Comparison of ENCODE assay signal across 14 cellular contexts in genomic region chr3:18062289-18063025, GRCh38.
A peak's percentile ranks its signal among the peaks of the same experiment; 100 is the strongest.
DNase-seq lines count a peak whose midpoint lies in the region; TF ChIP-seq lines count a peak whose summit lies in the region.
"Had no signal": no experiment of that assay in that cellular context is flagged by ENCODE, and none has a peak within 500 bp of the region (broad histone marks: within the 10 kb centered on the region; RNA-seq: fewer than 3 reads in every experiment).

No MANE protein-coding gene starts in this region.

- intact Hi-C loops in mammary epithelial cell (cut with micrococcal nuclease), result no loop called here

- BruUV-seq in mammary epithelial cell (replicated peaks; lab: Mats Ljungman, UMichigan), result no TSS peak

- CTCF ChIA-PET in mammary epithelial cell (lab: Charles Lee; ENCODE audit: low non-redundant PET), result no interaction called here

- H3K9ac ChIP-seq in mammary epithelial cell (ENCODE audit: insufficient read depth, low read length) (no peak overlapping the region), parathyroid adenoma (no peak overlapping the region)

- no peaks in the 10 kb centered on the region for H3K36me3 ChIP-seq in mammary epithelial cell (ENCODE audit: insufficient read depth, low read length)
- no peaks in the 10 kb centered on the region for H3K36me3 ChIP-seq in parathyroid adenoma (ENCODE audit: control insufficient read depth, insufficient read depth, low read length)

- dilution Hi-C loops in mammary epithelial cell (cut with HindIII; ENCODE audit: low sequenced_read_pairs), result no loop called here

- H3K4me3 ChIP-seq in NB4 (ENCODE audit: low read depth, low read length), result no peak overlapping the region
- no peak overlapping the region for H3K4me3 ChIP-seq in mammary epithelial cell (replicated peaks in 1 of 3; ENCODE audit: insufficient read depth in 1 of 3, low read depth in 2 of 3, low read length in 3 of 3)
- H3K4me3 ChIP-seq in parathyroid adenoma (ENCODE audit: low read depth, low read length), result no peak overlapping the region
- H3K4me3 ChIP-seq: body of pancreas had no signal

- H3K27me3 ChIP-seq in mammary epithelial cell (ENCODE audit: insufficient read depth, low read length) (no peaks in the 10 kb centered on the region), parathyroid adenoma (ENCODE audit: control insufficient read depth, insufficient read depth, low read length) (no peaks in the 10 kb centered on the region)
- H3K27me3 ChIP-seq: body of pancreas had no signal

- whole genome bisulfite sequencing in mammary epithelial cell (ENCODE audit: low coverage, missing lambda C conversion rate), result 95% methylated on average over 4 of the region's 4 CpGs

- H3K4me2 ChIP-seq in mammary epithelial cell (ENCODE audit: insufficient read depth, low read depth, low read length) (no peak overlapping the region), parathyroid adenoma (ENCODE audit: low read length) (no peak overlapping the region)

- H3K27ac ChIP-seq in mammary epithelial cell (ENCODE audit: insufficient read depth, low read depth, low read length) (no peak overlapping the region), parathyroid adenoma (no peak overlapping the region)
- H3K27ac ChIP-seq: body of pancreas had no signal

- in situ Hi-C loops in mammary epithelial cell (cut with MboI; ENCODE audit: low sequenced_read_pairs in 2 of 2), result no loop called here

- H3K9me3 ChIP-seq in mammary epithelial cell (replicated peaks; ENCODE audit: insufficient read depth, low read length) (peaks cover 2% of the 10 kb centered on the region), parathyroid adenoma (ENCODE audit: control insufficient read depth, low read length) (no peaks in the 10 kb centered on the region)
- H3K9me3 ChIP-seq: body of pancreas had no signal

- TF ChIP-seq CTCF in NB4 (IDR thresholded peaks at IDR 0.05; ENCODE audit: low read depth, low read length) (no peak), mammary epithelial cell (conservative IDR thresholded peaks at IDR 0.05 in 1 of 2, IDR thresholded peaks at IDR 0.05 in 1 of 2; ENCODE audit: extremely low read depth in 1 of 2, insufficient read depth in 1 of 2, low read depth in 1 of 2, low read length in 2 of 2) (no peak), parathyroid adenoma (IDR thresholded peaks at IDR 0.05) (no peak)

- H3K79me2 ChIP-seq in mammary epithelial cell (ENCODE audit: insufficient read depth, low read length), result no peaks in the 10 kb centered on the region
- H3K79me2 ChIP-seq in parathyroid adenoma, result no peaks in the 10 kb centered on the region

- no peaks in the 10 kb centered on the region for H4K20me1 ChIP-seq in mammary epithelial cell (ENCODE audit: insufficient read depth, low read length)

- peaks cover 30% of the 10 kb centered on the region for H3K4me1 ChIP-seq in mammary epithelial cell (ENCODE audit: insufficient read depth, low read length)
- no peaks in the 10 kb centered on the region for H3K4me1 ChIP-seq in parathyroid adenoma

- H2AFZ ChIP-seq in mammary epithelial cell (ENCODE audit: low read depth, low read length) (peak overlapping the region; percentile 42), parathyroid adenoma (peak overlapping the region; percentile 44)

- no peak for TF ChIP-seq POLR2A in NB4 (IDR thresholded peaks at IDR 0.05; ENCODE audit: extremely low read depth, insufficient read length)

- DNase-seq in GM03348 (ENCODE audit: low spot score) (peak; percentile 57), NB4 (ENCODE audit: low read depth) (peak; percentile 30), mammary epithelial cell (peak; percentile 58), GDM1 (lab: John Stamatoyannopoulos, UW) (no peak), amniotic stem cell (lab: John Stamatoyannopoulos, UW) (no peak)
- no peak for DNase-seq in activated naive CD4-positive, alpha-beta T cell (lab: John Stamatoyannopoulos, UW)
- DNase-seq: activated CD4-positive, alpha-beta T cell treated with anti-CD3 and anti-CD28 coated beads, Interleukin-2, amount 50 U/mL, for 1 hour; body of pancreas; CD4-positive, alpha-beta memory T cell; effector CD8-positive, alpha-beta T cell; natural killer cell; right cardiac atrium; T-helper 2 cell had no signal

Comparison
In these comparisons a context has a peak if more than half of its experiments do, and no peak if none do; other contexts are left out.
1. DNase-seq: peak in GM03348 (single experiment), NB4 (single experiment) and mammary epithelial cell (single experiment); none in GDM1 (single experiment), activated naive CD4-positive, alpha-beta T cell (0 of 4) and amniotic stem cell (single experiment).